Comparison of ENCODE assay signal across 29 cellular contexts in genomic region chr1:164930833-164931232, GRCh38.
"Had no signal": no experiment of that assay in that cellular context is flagged by ENCODE, and none has a peak within 500 bp of the region (broad histone marks: within the 10 kb centered on the region; RNA-seq: fewer than 3 reads in every experiment).

No MANE protein-coding gene starts in this region.

- H3K4me1 ChIP-seq: pancreas, prostate gland, right lobe of liver, suprapubic skin, testis, tibial artery, transverse colon had no signal

- ATAC-seq: naive thymus-derived CD8-positive, alpha-beta T cell; natural killer cell treated with Interleukin-12 subunit alpha and Interleukin-12 subunit beta and Interleukin-15 and Interleukin-18, amount 100 ng/mL, for 72 hours; pancreas; right lobe of liver; stimulated activated memory B cell treated with anti-CD40 and anti-IgM and Interleukin-4, amounts not matched to agents 10 μg/mL and 1 μg/mL and 100 μg/mL, for 72 hours; stimulated activated naive CD8-positive, alpha-beta T cell treated with anti-CD3 and anti-CD28 coated beads, Interleukin-15, amount 100 ng/mL, for 72 hours; stimulated activated naive CD8-positive, alpha-beta T cell treated with anti-CD3 and anti-CD28 coated beads, Interleukin-15, Interleukin-2, amounts not matched to agents 100 U/mL and 50 U/mL, for 24 hours; upper lobe of right lung had no signal

- H3K27ac ChIP-seq: neural progenitor cell, pancreas, prostate gland, right lobe of liver, skin epidermis, spleen, suprapubic skin, testis, tibial artery, upper lobe of right lung, vagina had no signal

- H3K4me3 ChIP-seq: neural progenitor cell, pancreas, prostate gland, right lobe of liver, skin epidermis, smooth muscle cell, spleen, suprapubic skin, testis, tibial artery, transverse colon, upper lobe of right lung, vagina had no signal

- H3K36me3 ChIP-seq: neural progenitor cell, pancreas, prostate gland, right lobe of liver, spleen, suprapubic skin, tibial artery, transverse colon, upper lobe of right lung, vagina had no signal

- H3K27me3 ChIP-seq: neural progenitor cell, pancreas, right lobe of liver, spleen, suprapubic skin, testis, transverse colon, upper lobe of right lung, vagina had no signal

- H3K9me3 ChIP-seq: pancreas, prostate gland, right lobe of liver, spleen, suprapubic skin, testis, tibial artery, transverse colon, upper lobe of right lung, vagina had no signal

- DNase-seq: naive B cell; naive thymus-derived CD8-positive, alpha-beta T cell; occipital lobe; pancreas; retina; right cardiac atrium; right lobe of liver; spleen; stimulated activated CD4-positive, alpha-beta T cell treated with anti-CD3 and anti-CD28 coated beads, Interleukin-12 subunit alpha, Interleukin-12 subunit beta, amount 100 ng/mL, for 4 hours; stimulated activated CD4-positive, alpha-beta T cell treated with anti-CD3 and anti-CD28 coated beads, Interleukin-1b, Interleukin-23, amount 100 ng/mL, for 48 hours; stimulated activated CD4-positive, alpha-beta T cell treated with anti-CD3 and anti-CD28 coated beads, Interleukin-4, amount 100 ng/mL, for 1 hour; stimulated activated CD4-positive, alpha-beta T cell treated with anti-CD3 and anti-CD28 coated beads, Interleukin-4, amount 100 ng/mL, for 4 hours; stimulated activated CD8-positive, alpha-beta memory T cell treated with anti-CD3 and anti-CD28 coated beads, Interleukin-4, amount 100 ng/mL, for 48 hours; stimulated activated naive CD4-positive, alpha-beta T cell; stimulated activated naive CD8-positive, alpha-beta T cell treated with anti-CD3 and anti-CD28 coated beads, Interleukin-15, amount 100 ng/mL, for 72 hours; stimulated activated naive CD8-positive, alpha-beta T cell treated with anti-CD3 and anti-CD28 coated beads, Interleukin-15, Interleukin-2, amounts not matched to agents 100 U/mL and 50 U/mL, for 24 hours; substantia nigra; testis; tibial artery; transverse colon; upper lobe of right lung had no signal
